In the genomic region with DNA sequence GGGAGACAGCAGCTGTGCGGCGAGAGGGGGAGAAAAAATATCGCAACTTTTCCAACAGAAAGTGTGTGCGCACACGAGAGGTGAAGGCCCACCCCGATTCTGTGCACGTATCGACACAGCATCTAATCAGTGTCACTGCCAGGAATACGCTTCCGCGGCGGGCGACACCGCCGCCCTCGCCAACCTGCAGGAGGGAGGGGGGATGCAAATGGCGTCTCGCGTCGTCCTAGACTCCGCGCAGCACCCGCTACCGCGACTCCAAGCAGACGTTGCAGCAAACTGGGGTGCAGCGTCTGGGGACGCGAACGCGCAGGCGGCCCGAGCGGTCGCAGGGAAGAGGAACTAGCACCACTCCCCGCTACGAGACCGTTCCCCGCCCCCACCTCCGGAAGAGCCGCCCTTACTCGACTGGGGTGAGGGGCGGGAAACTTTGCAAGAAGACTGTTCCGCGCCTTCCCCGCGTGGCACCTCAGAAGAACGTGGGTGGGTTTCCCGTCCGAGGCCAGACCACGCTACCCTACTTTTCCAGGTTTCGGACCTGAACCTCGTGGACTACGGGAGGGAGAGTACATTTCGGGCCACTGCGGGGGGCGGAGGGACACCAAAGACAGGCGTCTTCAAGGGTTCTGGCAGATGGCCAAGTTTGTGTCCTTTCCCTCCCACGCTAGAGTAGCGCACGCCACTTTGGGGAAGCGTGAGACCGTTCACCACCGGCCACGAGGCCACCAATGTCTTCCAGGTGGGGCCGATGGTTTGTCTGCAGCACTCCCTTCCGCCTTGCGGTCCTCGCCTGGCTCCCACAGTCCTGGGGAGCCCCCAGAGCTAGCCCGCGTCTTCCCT, we compare ENCODE assay signal across 8 cellular contexts.
A peak's percentile ranks its signal among the peaks of the same experiment; 100 is the strongest.
DNase-seq lines count a peak whose midpoint lies in the region; ATAC-seq and TF ChIP-seq lines count a peak whose summit lies in the region.

No MANE protein-coding gene starts in this region.

- peak overlapping the region; percentile 82 for H3K27ac Mint-ChIP-seq in type B pancreatic cell

- peak; percentile 34 for ATAC-seq in HG03439 (IDR thresholded peaks at IDR 0.05; ENCODE audit: unreplicated experiment)

- peak overlapping the region; percentile 53 to 61 for H3K4me3 ChIP-seq in foreskin fibroblast (ENCODE audit: low read depth in 1 of 2, low read length in 2 of 2)

- H3K36me3 Mint-ChIP-seq in type B pancreatic cell, result peaks cover 4% of the 10 kb centered on the region

- peak; percentile 85 to 87 for DNase-seq in NCI-H2081 (lab: John Stamatoyannopoulos, UW)
- DNase-seq in NCI-H2081 treated with DMSO at 0.1 percent for 48 hours (lab: John Stamatoyannopoulos, UW), result no peak
- DNase-seq in RPMI7951 (ENCODE audit: low read depth), result peak; percentile 86
- DNase-seq in activated T-helper 9 cell treated with anti-CD3 and anti-CD28 coated beads, Interleukin-2, amount 50 U/mL, for 16 hours (ENCODE audit: low read depth), result peak; percentile 54
- DNase-seq in foreskin fibroblast, result peak in 1 of 2 donors; percentile 65
- DNase-seq in occipital lobe (lab: John Stamatoyannopoulos, UW), result peak; percentile 52
- peak; percentile 73 for DNase-seq in type B pancreatic cell (ENCODE audit: extremely low spot score, unreplicated experiment)

- peaks cover 24% of the 10 kb centered on the region for H3K4me1 Mint-ChIP-seq in type B pancreatic cell (ENCODE audit: unreplicated experiment)

- peaks cover 4% of the 10 kb centered on the region for H3K27me3 Mint-ChIP-seq in type B pancreatic cell

- peaks cover 4% of the 10 kb centered on the region for H3K9me3 Mint-ChIP-seq in type B pancreatic cell

- peak overlapping the region; percentile 86 for H3K4me3 Mint-ChIP-seq in type B pancreatic cell

- TF ChIP-seq CTCF in foreskin fibroblast (IDR thresholded peaks at IDR 0.05; ENCODE audit: low read depth, low read length) (no peak), type B pancreatic cell (conservative IDR thresholded peaks at IDR 0.05) (no peak)
